ENCODE assay signal across 17 cellular contexts in the genomic region with DNA sequence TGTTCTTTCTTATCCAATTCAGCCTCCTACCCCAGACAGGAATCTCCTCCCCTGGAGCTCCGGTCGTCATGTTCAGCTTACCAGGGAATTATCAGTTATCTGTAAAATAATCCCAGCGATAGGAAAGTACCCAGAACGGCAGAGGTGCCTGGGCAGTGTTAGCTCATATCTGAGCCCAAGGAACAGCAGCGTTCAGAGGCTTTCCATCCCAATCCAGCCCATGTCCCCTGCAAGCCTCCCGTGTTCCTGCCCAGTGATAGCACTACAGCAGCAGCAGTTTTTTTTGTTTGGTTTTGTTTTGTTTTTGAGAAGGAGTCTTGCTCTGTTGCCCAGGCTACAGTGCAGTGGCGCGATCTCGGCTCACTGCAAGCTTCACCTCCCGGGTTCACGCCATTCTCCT.
"Had no signal": no experiment of that assay in that cellular context is flagged by ENCODE, and none has a peak within 500 bp of the region (broad histone marks: within the 10 kb centered on the region; RNA-seq: fewer than 3 reads in every experiment).

No MANE protein-coding gene starts in this region.

- ATAC-seq: activated T-helper 17 cell treated with anti-CD3 and anti-CD28 coated beads, Interleukin-2, amount 50 U/mL, for 72 hours; left cardiac atrium; lower lobe of right lung; sciatic nerve; T-helper 17 cell had no signal

- H3K4me3 Mint-ChIP-seq: activated B cell treated with CpG ODN at 0.5 μM for 24 hours; activated CD4-positive, alpha-beta T cell treated with anti-CD3 and anti-CD28 coated beads, Interleukin-2, amount 10 ng/mL, durations not matched to agents 24 days and 14 days; activated naive CD4-positive, alpha-beta T cell treated with anti-CD3 and anti-CD28 coated beads, Interleukin-2, amount 10 ng/mL, durations not matched to agents 7 days and 5 days; activated T-helper 17 cell treated with anti-CD3 and anti-CD28 coated beads, Interleukin-2, amount 50 U/mL, for 72 hours; central memory CD8-positive, alpha-beta T cell; dendritic cell treated with granulocyte-macrophage colony-stimulating factor and Interleukin-4, amounts not matched to agents 40 ng/mL and 50 ng/mL, for 4 days; endodermal cell; naive B cell; T-helper 17 cell had no signal

- H3K9me3 Mint-ChIP-seq: activated B cell treated with CpG ODN at 0.5 μM for 24 hours; activated CD4-positive, alpha-beta T cell treated with anti-CD3 and anti-CD28 coated beads, Interleukin-2, amount 10 ng/mL, durations not matched to agents 24 days and 14 days; activated naive CD4-positive, alpha-beta T cell treated with anti-CD3 and anti-CD28 coated beads, Interleukin-2, amount 10 ng/mL, durations not matched to agents 7 days and 5 days; activated T-helper 17 cell treated with anti-CD3 and anti-CD28 coated beads, Interleukin-2, amount 50 U/mL, for 72 hours; central memory CD8-positive, alpha-beta T cell; dendritic cell treated with granulocyte-macrophage colony-stimulating factor and Interleukin-4, amounts not matched to agents 40 ng/mL and 50 ng/mL, for 4 days; endodermal cell had no signal

- DNase-seq: activated B cell treated with CpG ODN at 0.5 μM for 24 hours; activated CD4-positive, alpha-beta T cell treated with anti-CD3 and anti-CD28 coated beads, Interleukin-2, amount 10 ng/mL, durations not matched to agents 24 days and 14 days; activated CD8-positive, alpha-beta memory T cell treated with anti-CD3 and anti-CD28 coated beads for 24 hours; activated naive CD4-positive, alpha-beta T cell treated with anti-CD3 and anti-CD28 coated beads, Interleukin-2, amount 10 ng/mL, durations not matched to agents 7 days and 5 days; activated T-cell treated with anti-CD3 and anti-CD28 coated beads for 4 hours; endodermal cell; left cardiac atrium; lower lobe of right lung; midbrain; naive B cell; stimulated activated CD4-positive, alpha-beta T cell treated with anti-CD3 and anti-CD28 coated beads, Interleukin-2, amount 100 ng/mL, for 24 hours; stimulated activated naive CD4-positive, alpha-beta T cell treated with Interleukin-2 at 50 U/mL for 16 hours; T-helper 17 cell had no signal

- H3K27ac ChIP-seq: lower lobe of right lung had no signal

- H3K27ac Mint-ChIP-seq: activated B cell treated with CpG ODN at 0.5 μM for 24 hours; activated CD4-positive, alpha-beta T cell treated with anti-CD3 and anti-CD28 coated beads, Interleukin-2, amount 10 ng/mL, durations not matched to agents 24 days and 14 days; activated naive CD4-positive, alpha-beta T cell treated with anti-CD3 and anti-CD28 coated beads, Interleukin-2, amount 10 ng/mL, durations not matched to agents 7 days and 5 days; activated T-helper 17 cell treated with anti-CD3 and anti-CD28 coated beads, Interleukin-2, amount 50 U/mL, for 72 hours; dendritic cell treated with granulocyte-macrophage colony-stimulating factor and Interleukin-4, amounts not matched to agents 40 ng/mL and 50 ng/mL, for 4 days had no signal

- H3K4me1 Mint-ChIP-seq: activated naive CD4-positive, alpha-beta T cell treated with anti-CD3 and anti-CD28 coated beads, Interleukin-2, amount 10 ng/mL, durations not matched to agents 7 days and 5 days had no signal

- H3K9me3 ChIP-seq: lower lobe of right lung had no signal

- H3K4me3 ChIP-seq: lower lobe of right lung had no signal

- H3K27me3 Mint-ChIP-seq: activated B cell treated with CpG ODN at 0.5 μM for 24 hours; activated CD4-positive, alpha-beta T cell treated with anti-CD3 and anti-CD28 coated beads, Interleukin-2, amount 10 ng/mL, durations not matched to agents 24 days and 14 days; activated naive CD4-positive, alpha-beta T cell treated with anti-CD3 and anti-CD28 coated beads, Interleukin-2, amount 10 ng/mL, durations not matched to agents 7 days and 5 days; activated T-helper 17 cell treated with anti-CD3 and anti-CD28 coated beads, Interleukin-2, amount 50 U/mL, for 72 hours; central memory CD8-positive, alpha-beta T cell; dendritic cell treated with granulocyte-macrophage colony-stimulating factor and Interleukin-4, amounts not matched to agents 40 ng/mL and 50 ng/mL, for 4 days; naive B cell; T-helper 17 cell had no signal

- H3K36me3 Mint-ChIP-seq: activated naive CD4-positive, alpha-beta T cell treated with anti-CD3 and anti-CD28 coated beads, Interleukin-2, amount 10 ng/mL, durations not matched to agents 7 days and 5 days had no signal
